In the genomic region with DNA sequence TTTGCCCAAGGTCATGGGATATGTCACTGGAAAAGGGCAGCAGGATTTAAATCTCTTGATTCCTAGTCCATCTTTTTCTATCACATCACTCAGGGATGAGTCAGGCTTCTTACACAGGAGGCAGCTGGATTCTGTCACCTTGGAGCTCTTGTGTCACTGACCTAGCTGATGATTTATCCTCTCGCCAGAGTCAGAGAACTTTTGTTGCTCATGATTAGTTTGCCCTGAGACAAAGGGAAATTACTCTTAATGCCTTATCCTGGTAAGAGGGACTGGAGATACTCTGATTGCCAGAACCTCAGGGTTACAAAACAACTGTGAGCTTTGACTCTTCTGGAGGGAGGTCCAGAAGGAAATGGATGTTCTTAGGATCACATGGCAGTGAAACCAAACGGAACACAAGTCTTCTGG, we compare ENCODE assay signal across 9 cellular contexts. TPM values are rescaled to one million over a fixed set of nuclear protein-coding genes. Genes with fewer than 3 reads are reported as not detected.
A peak's percentile ranks its signal among the peaks of the same experiment; 100 is the strongest.
DNase-seq lines count a peak whose midpoint lies in the region; ATAC-seq and TF ChIP-seq lines count a peak whose summit lies in the region.
"Had no signal": no experiment of that assay in that cellular context is flagged by ENCODE, and none has a peak within 500 bp of the region (broad histone marks: within the 10 kb centered on the region; RNA-seq: fewer than 3 reads in every experiment).

No MANE protein-coding gene starts in this region.

- H3K4me1 ChIP-seq in RWPE2 (ENCODE audit: insufficient read depth, poor library complexity, severe bottlenecking) = peaks cover 10% of the 10 kb centered on the region

- ATAC-seq in RWPE2 (ENCODE audit: low read depth) = peak; percentile 77

- H3K4me3 ChIP-seq in RWPE2 (ENCODE audit: severe bottlenecking) (no peak overlapping the region), foreskin fibroblast (ENCODE audit: low read depth in 1 of 2, low read length in 2 of 2) (no peak overlapping the region)

- no peaks in the 10 kb centered on the region for H3K27me3 ChIP-seq in RWPE2 (ENCODE audit: insufficient read depth, poor library complexity, severe bottlenecking)

- DNase-seq in ELF-1 (ENCODE audit: low read depth, low spot score) = peak; percentile 24
- no peak for DNase-seq in RWPE2 (ENCODE audit: low spot score)
- DNase-seq in foreskin fibroblast = peak; percentile 94 to 96
- peak; percentile 97 for DNase-seq in renal cortical epithelial cell (ENCODE audit: low read depth)
- DNase-seq in HT-29 (ENCODE audit: low spot score) = no peak
- no peak for DNase-seq in NCI-H2107 (lab: John Stamatoyannopoulos, UW)
- no peak for DNase-seq in stimulated activated CD4-positive, alpha-beta T cell treated with anti-CD3 and anti-CD28 coated beads, Interleukin-2, amount 100 ng/mL, for 24 hours
- DNase-seq in hypothalamus (lab: John Stamatoyannopoulos, UW) = no peak
- DNase-seq: Kasumi-1 had no signal

- peaks cover 20% of the 10 kb centered on the region for H3K36me3 ChIP-seq in RWPE2 (ENCODE audit: low read depth)

- TF ChIP-seq CTCF in RWPE2 (IDR thresholded peaks at IDR 0.05; ENCODE audit: poor library complexity, severe bottlenecking) (no peak), foreskin fibroblast (IDR thresholded peaks at IDR 0.05; ENCODE audit: low read depth, low read length) (no peak)

- no peak overlapping the region for H3K27ac ChIP-seq in RWPE2 (ENCODE audit: poor library complexity, severe bottlenecking)

- H3K9me3 ChIP-seq in RWPE2 (ENCODE audit: severe bottlenecking) = no peaks in the 10 kb centered on the region

RNA-seq across cellular contexts. Expression of gene COA4, which starts 10.1 kb away (rescaled TPM):
- 60.8 and 64.0 TPM in 2 replicates for total RNA-seq in renal cortical epithelial cell
- total RNA-seq in HT-29 (2014; rRNA removed; shearing (Covaris generic)) = 308 and 352 TPM in 2 replicates

RNA-seq across cellular contexts. Expression of gene PAAF1, which starts 10.2 kb away (rescaled TPM):
- 13.9 and 22.0 TPM in 2 replicates for total RNA-seq in renal cortical epithelial cell
- 10.6 and 12.3 TPM in 2 replicates for total RNA-seq in HT-29 (2014; rRNA removed; shearing (Covaris generic))

Comparison
In these comparisons a context has a peak if more than half of its experiments do, and no peak if none do; other contexts are left out.
1. DNase-seq: peak in ELF-1 (single experiment), foreskin fibroblast (2 of 2) and renal cortical epithelial cell (single experiment); none in RWPE2 (single experiment), HT-29 (single experiment), NCI-H2107 (single experiment), stimulated activated CD4-positive, alpha-beta T cell treated with anti-CD3 and anti-CD28 coated beads, Interleukin-2, amount 100 ng/mL, for 24 hours (0 of 2) and hypothalamus (0 of 51).